In the genomic region with DNA sequence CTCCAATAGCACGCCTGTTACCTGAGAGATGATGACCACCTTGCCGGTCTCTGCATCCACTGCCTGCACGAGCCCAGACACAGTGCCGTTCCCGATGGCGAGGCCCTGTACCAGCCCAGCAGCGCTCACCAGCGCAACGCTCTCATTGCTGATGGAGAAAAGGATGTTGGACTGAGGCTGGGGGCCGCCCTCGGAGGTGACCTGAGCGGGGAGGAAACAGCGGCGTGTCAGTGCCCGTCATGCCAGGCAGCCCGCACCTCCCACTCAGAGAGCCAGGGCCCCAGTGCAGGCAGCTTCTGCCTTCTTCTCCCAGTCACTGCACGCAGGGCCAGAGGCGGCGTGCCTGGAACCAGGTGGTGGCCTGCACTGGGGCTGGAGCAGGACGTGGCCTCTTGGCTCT, we compare ENCODE assay signal across 22 cellular contexts.
"Had no signal": no experiment of that assay in that cellular context is flagged by ENCODE, and none has a peak within 500 bp of the region (broad histone marks: within the 10 kb centered on the region; RNA-seq: fewer than 3 reads in every experiment).

No MANE protein-coding gene starts in this region.

- H3K9me3 ChIP-seq: esophagus muscularis mucosa, gastrocnemius medialis, heart right ventricle, neutrophil, psoas muscle, sigmoid colon, stomach, thoracic aorta, transverse colon had no signal

- FAIRE-seq: islet of Langerhans had no signal

- H3K27ac ChIP-seq: epithelial cell of prostate, esophagus muscularis mucosa, gastrocnemius medialis, heart right ventricle, neutrophil, psoas muscle, sigmoid colon, skin epidermis, stomach, thoracic aorta, transverse colon had no signal

- H3K27me3 Mint-ChIP-seq: naive thymus-derived CD4-positive, alpha-beta T cell had no signal

- H3K36me3 ChIP-seq: gastrocnemius medialis, thoracic aorta, transverse colon had no signal

- H3K4me1 ChIP-seq: esophagus muscularis mucosa, gastrocnemius medialis, heart right ventricle, psoas muscle, sigmoid colon, stomach, transverse colon had no signal

- H3K4me3 Mint-ChIP-seq: naive thymus-derived CD4-positive, alpha-beta T cell; nephron progenitor cell had no signal

- ATAC-seq: gastrocnemius medialis; heart right ventricle; naive thymus-derived CD4-positive, alpha-beta T cell; psoas muscle had no signal

- H3K27ac Mint-ChIP-seq: nephron progenitor cell had no signal

- H3K4me3 ChIP-seq: esophagus muscularis mucosa, gastrocnemius medialis, heart right ventricle, psoas muscle, sigmoid colon, skin epidermis, stomach, thoracic aorta, transverse colon had no signal

- H3K27me3 ChIP-seq: esophagus muscularis mucosa, gastrocnemius medialis, neutrophil, sigmoid colon, stomach, transverse colon had no signal

- DNase-seq: effector memory CD4-positive, alpha-beta T cell; gastrocnemius medialis; heart right ventricle; hypothalamus; kidney glomerular epithelial cell; naive thymus-derived CD4-positive, alpha-beta T cell; nephron progenitor cell; psoas muscle; retina; sigmoid colon; stimulated activated CD4-positive, alpha-beta T cell treated with anti-CD3 and anti-CD28 coated beads, Interleukin-2, amount 100 ng/mL, for 24 hours; stimulated activated CD4-positive, alpha-beta T cell treated with anti-CD3 and anti-CD28 coated beads, Interleukin-4, amount 100 ng/mL, for 4 hours; stimulated activated naive CD4-positive, alpha-beta T cell; stomach; substantia nigra; transverse colon had no signal
